ENCODE assay signal across 11 cellular contexts in genomic region chr9:19788614-19789271, GRCh38. TPM values are rescaled to one million over a fixed set of nuclear protein-coding genes. Genes with fewer than 3 reads are reported as not detected.
A peak's percentile ranks its signal among the peaks of the same experiment; 100 is the strongest.
DNase-seq lines count a peak whose midpoint lies in the region; ATAC-seq and TF ChIP-seq lines count a peak whose summit lies in the region.
"Had no signal": no experiment of that assay in that cellular context is flagged by ENCODE, and none has a peak within 500 bp of the region (broad histone marks: within the 10 kb centered on the region; RNA-seq: fewer than 3 reads in every experiment).

SLC24A2 (minus strand) TSS chr9:19789037.

- H3K27ac Mint-ChIP-seq in MCF 10A (ENCODE audit: low read depth, unreplicated experiment): no peak within 1 kb of the TSS
- no peak within 1 kb of the TSS for H3K27ac Mint-ChIP-seq in type B pancreatic cell
- no peak within 1 kb of the TSS for H3K27ac Mint-ChIP-seq in Calu3 (ENCODE audit: unreplicated experiment)
- H3K27ac Mint-ChIP-seq: activated naive CD4-positive, alpha-beta T cell treated with anti-CD3 and anti-CD28 coated beads, Interleukin-2, amount 50 U/mL, for 72 hours had no signal

- no peak within 1 kb of the TSS for H2AK5ac ChIP-seq in mesenchymal stem cell (ENCODE audit: low read length, severe bottlenecking)

- no peak for ATAC-seq in GM18505 (IDR thresholded peaks at IDR 0.05; ENCODE audit: unreplicated experiment)
- ATAC-seq: activated naive CD4-positive, alpha-beta T cell treated with anti-CD3 and anti-CD28 coated beads, Interleukin-2, amount 50 U/mL, for 72 hours had no signal

- H3K4me1 Mint-ChIP-seq in MCF 10A (ENCODE audit: insufficient read depth, unreplicated experiment): no peaks in the 10 kb centered on the region
- no peaks in the 10 kb centered on the region for H3K4me1 Mint-ChIP-seq in type B pancreatic cell (ENCODE audit: unreplicated experiment)
- H3K4me1 Mint-ChIP-seq in Calu3 (ENCODE audit: low read depth, unreplicated experiment): no peaks in the 10 kb centered on the region

- POLR2A ChIA-PET in MCF 10A (lab: Yijun Ruan, JAX): no interaction called here

- no peak for DNase-seq in breast epithelium (ENCODE audit: low spot score in 2 of 2)
- DNase-seq in MCF 10A (ENCODE audit: unreplicated experiment): no peak
- peak; percentile 4 to 9 for DNase-seq in cardiac fibroblast (ENCODE audit: low read depth in 2 of 2)
- no peak for DNase-seq in mesenchymal stem cell
- no peak for DNase-seq in type B pancreatic cell (ENCODE audit: extremely low spot score, unreplicated experiment)
- DNase-seq in Calu3: no peak
- DNase-seq in NCI-H2196 (lab: John Stamatoyannopoulos, UW; ENCODE audit: unreplicated experiment): no peak
- DNase-seq: AML-193 had no signal

- CTCF ChIA-PET in MCF 10A (lab: Yijun Ruan, JAX): no interaction called here
- CTCF ChIA-PET in Calu3 (lab: Charles Lee): no interaction called here

- H3K36me3 Mint-ChIP-seq in MCF 10A (ENCODE audit: insufficient read depth, unreplicated experiment): no peaks in the 10 kb centered on the region
- H3K36me3 Mint-ChIP-seq in type B pancreatic cell: no peaks in the 10 kb centered on the region
- H3K36me3 Mint-ChIP-seq in Calu3 (ENCODE audit: insufficient read depth, unreplicated experiment): no peaks in the 10 kb centered on the region
- H3K36me3 Mint-ChIP-seq: activated naive CD4-positive, alpha-beta T cell treated with anti-CD3 and anti-CD28 coated beads, Interleukin-2, amount 50 U/mL, for 72 hours had no signal

- no peak within 1 kb of the TSS for H2BK5ac ChIP-seq in mesenchymal stem cell (ENCODE audit: low read depth, low read length, poor library complexity, severe bottlenecking)

- no peak within 1 kb of the TSS for H3K14ac ChIP-seq in mesenchymal stem cell (ENCODE audit: low read length in 2 of 2)

- no peak within 1 kb of the TSS for H2BK120ac ChIP-seq in mesenchymal stem cell (ENCODE audit: low read depth, low read length)

- no peaks in the 10 kb centered on the region for H3K4me1 ChIP-seq in breast epithelium
- peaks cover 9% of the 10 kb centered on the region for H3K4me1 ChIP-seq in mesenchymal stem cell (ENCODE audit: control insufficient read depth, insufficient read depth, low read depth, low read length)

- H4K8ac ChIP-seq in mesenchymal stem cell (ENCODE audit: low read length): no peak within 1 kb of the TSS

- no peak within 1 kb of the TSS for H3K4ac ChIP-seq in mesenchymal stem cell (ENCODE audit: low read depth in 1 of 2, low read length in 2 of 2)

- H3K9me3 Mint-ChIP-seq in MCF 10A (ENCODE audit: unreplicated experiment): peaks cover 7% of the 10 kb centered on the region
- no peaks in the 10 kb centered on the region for H3K9me3 Mint-ChIP-seq in type B pancreatic cell
- no peaks in the 10 kb centered on the region for H3K9me3 Mint-ChIP-seq in Calu3 (ENCODE audit: low read depth, unreplicated experiment)
- H3K9me3 Mint-ChIP-seq: activated naive CD4-positive, alpha-beta T cell treated with anti-CD3 and anti-CD28 coated beads, Interleukin-2, amount 50 U/mL, for 72 hours had no signal

- TF ChIP-seq POLR2A in breast epithelium (IDR thresholded peaks at IDR 0.05): no peak
- no peak for TF ChIP-seq POLR2A in GM18505 (IDR thresholded peaks at IDR 0.05; ENCODE audit: borderline replicate concordance, extremely low read depth, insufficient read depth, insufficient read length)

- H3K4me2 ChIP-seq in mesenchymal stem cell (ENCODE audit: low read length, poor library complexity, severe bottlenecking): peak within 1 kb of the TSS; percentile 0

- intact Hi-C loops in breast epithelium (cut with DNase I; ENCODE audit: low total_unique reads) (no loop called here), MCF 10A (cut with micrococcal nuclease) (no loop called here), Calu3 (cut with micrococcal nuclease; ENCODE audit: unreplicated experiment) (no loop called here)

- H3K79me1 ChIP-seq in mesenchymal stem cell (replicated peaks; ENCODE audit: low read length, poor library complexity, severe bottlenecking): no peaks in the 10 kb centered on the region

- peaks cover 0 to 16% of the 10 kb centered on the region in 2 donors for H3K27me3 ChIP-seq in breast epithelium
- H3K27me3 ChIP-seq in mesenchymal stem cell (ENCODE audit: control insufficient read depth in 1 of 2, insufficient read depth in 1 of 2, low read length in 2 of 2): peaks cover 29 to 39% of the 10 kb centered on the region in 2 experiments

- no peak within 1 kb of the TSS for H2BK15ac ChIP-seq in mesenchymal stem cell (ENCODE audit: low read depth, poor library complexity, severe bottlenecking)

- H2AFZ ChIP-seq in mesenchymal stem cell (ENCODE audit: low read depth, low read length): no peak within 1 kb of the TSS

- H3K4me3 ChIP-seq in breast epithelium (peak within 1 kb of the TSS in 2 of 3 donors; percentile 23 to 57), cardiac fibroblast (replicated peaks in 1 of 2; ENCODE audit: low read depth in 2 of 2, low read length in 2 of 2) (no peak within 1 kb of the TSS), mesenchymal stem cell (ENCODE audit: insufficient read depth in 1 of 2, low read depth in 1 of 2, low read length in 2 of 2) (peak within 1 kb of the TSS in 1 of 2 experiments; percentile 55)

- no peak within 1 kb of the TSS for H3K4me3 Mint-ChIP-seq in MCF 10A (ENCODE audit: unreplicated experiment)
- peak within 1 kb of the TSS; percentile 83 for H3K4me3 Mint-ChIP-seq in type B pancreatic cell
- H3K4me3 Mint-ChIP-seq in Calu3 (ENCODE audit: low read depth, unreplicated experiment): no peak within 1 kb of the TSS

- no peaks in the 10 kb centered on the region for H3K36me3 ChIP-seq in breast epithelium
- peaks cover 0 to 3% of the 10 kb centered on the region in 2 experiments for H3K36me3 ChIP-seq in mesenchymal stem cell (ENCODE audit: control insufficient read depth in 1 of 2, insufficient read depth in 2 of 2, low read depth in 1 of 2, low read length in 2 of 2)

- TF ChIP-seq CTCF in breast epithelium (IDR thresholded peaks at IDR 0.05) (no peak), MCF 10A (IDR thresholded peaks at IDR 0.05; ENCODE audit: unreplicated experiment) (no peak), cardiac fibroblast (IDR thresholded peaks at IDR 0.05; ENCODE audit: low read depth, low read length) (no peak), type B pancreatic cell (conservative IDR thresholded peaks at IDR 0.05) (no peak), Calu3 (IDR thresholded peaks at IDR 0.05; ENCODE audit: unreplicated experiment) (no peak)

- H3K27ac ChIP-seq in breast epithelium (no peak within 1 kb of the TSS), mesenchymal stem cell (ENCODE audit: low read length, poor library complexity, severe bottlenecking) (no peak within 1 kb of the TSS)

- no peak within 1 kb of the TSS for H2BK12ac ChIP-seq in mesenchymal stem cell (ENCODE audit: low read length in 2 of 2)

- no peak within 1 kb of the TSS for H4K91ac ChIP-seq in mesenchymal stem cell (ENCODE audit: low read length)

- H3K27me3 Mint-ChIP-seq in MCF 10A (ENCODE audit: insufficient read depth, unreplicated experiment) (no peaks in the 10 kb centered on the region), type B pancreatic cell (peaks cover 87% of the 10 kb centered on the region), Calu3 (ENCODE audit: unreplicated experiment) (no peaks in the 10 kb centered on the region)

- H3K23ac ChIP-seq in mesenchymal stem cell (ENCODE audit: low read length in 2 of 2): no peak within 1 kb of the TSS

- 3% methylated on average over 65 of the region's 67 CpGs for WGBS in mesenchymal stem cell

- H3K18ac ChIP-seq in mesenchymal stem cell (ENCODE audit: low read depth in 1 of 2, low read length in 2 of 2): no peak within 1 kb of the TSS

- H3K9ac ChIP-seq in mesenchymal stem cell (ENCODE audit: low read length): peak within 1 kb of the TSS; percentile 30

- H3K9me3 ChIP-seq in breast epithelium (no peaks in the 10 kb centered on the region), mesenchymal stem cell (ENCODE audit: control insufficient read depth, low read length) (peaks cover 14% of the 10 kb centered on the region)

- BruUV-seq in MCF 10A (replicated peaks; lab: Mats Ljungman, UMichigan) (no TSS peak), Calu3 (replicated peaks; lab: Mats Ljungman, UMichigan) (no TSS peak)

RNA-seq across cellular contexts. Expression of gene SLC24A2, which starts in this region (rescaled TPM):
- under 1 TPM in 1 of 3 donors, not detected in 2; 0.66 TPM for total RNA-seq in breast epithelium
- total RNA-seq in MCF 10A (2022): not detected in 2 replicates
- 0.01 TPM for polyA plus RNA-seq in mesenchymal stem cell (2013, experiment 1 of 2)
- polyA plus RNA-seq in mesenchymal stem cell (2013, experiment 2 of 2): not detected
- total RNA-seq in type B pancreatic cell (ENCODE audit: low replicate concordance): 0.12 and 0.72 TPM in 2 replicates
- total RNA-seq in Calu3 (2022): not detected in 2 replicates
- total RNA-seq: pulmonary artery endothelial cell had no signal

Comparison
In these comparisons a context has a peak if more than half of its experiments do, and no peak if none do; other contexts are left out.
1. DNase-seq: peak in cardiac fibroblast (2 of 2); none in breast epithelium (0 of 2), MCF 10A (single experiment), mesenchymal stem cell (single experiment), type B pancreatic cell (single experiment), Calu3 (single experiment) and NCI-H2196 (single experiment).
2. H3K4me3 ChIP-seq: peak in breast epithelium (2 of 3); none in cardiac fibroblast (0 of 2).